11 cellular contexts compared by ENCODE assay signal in the genomic region with DNA sequence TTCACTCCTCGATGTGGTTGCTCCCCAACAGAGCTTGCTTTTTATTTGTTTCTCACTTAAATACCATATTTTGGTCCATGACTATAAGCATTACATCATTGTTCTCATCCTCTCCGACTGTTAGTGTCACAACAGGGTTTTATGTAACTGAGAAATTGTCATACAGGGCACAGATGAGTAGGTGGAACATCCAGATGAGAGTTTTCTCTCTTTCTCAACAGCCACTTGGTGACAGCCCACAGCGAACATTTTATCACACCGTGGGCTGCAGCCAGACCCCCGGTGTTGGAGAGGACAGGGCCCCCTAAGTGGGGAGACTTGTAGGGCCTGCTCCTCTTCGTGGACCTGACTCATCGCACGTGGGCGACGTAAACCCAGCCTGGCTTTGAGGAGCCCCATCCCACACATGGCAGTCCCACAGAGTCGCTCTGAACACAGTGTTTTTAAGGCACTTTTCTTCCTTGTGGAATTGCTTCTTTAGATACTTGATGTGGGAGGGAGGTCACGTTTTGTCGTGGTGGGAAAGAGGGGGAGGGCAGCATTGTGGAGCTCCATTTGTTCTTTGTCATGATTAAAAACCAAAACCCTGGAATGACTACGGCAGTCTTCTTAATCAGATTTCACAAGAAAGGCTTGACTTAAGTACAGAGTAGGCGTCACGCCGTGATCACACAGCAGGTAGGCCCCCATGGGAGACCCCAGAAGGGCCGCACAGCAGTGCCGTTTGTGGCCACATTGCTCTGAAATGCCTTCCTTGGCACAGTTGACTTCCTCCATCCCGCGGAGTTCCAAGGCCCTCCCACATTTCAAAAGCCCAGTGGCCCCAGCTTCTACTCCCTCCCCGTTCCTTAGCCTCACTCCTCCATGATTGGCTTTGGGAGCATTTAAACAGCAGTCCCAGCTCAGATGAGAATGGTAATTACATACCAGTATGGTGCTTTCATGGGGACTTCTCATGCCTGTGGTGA.
DNase-seq lines count a peak whose midpoint lies in the region; ATAC-seq and TF ChIP-seq lines count a peak whose summit lies in the region.
"Had no signal": no experiment of that assay in that cellular context is flagged by ENCODE, and none has a peak within 500 bp of the region (broad histone marks: within the 10 kb centered on the region; RNA-seq: fewer than 3 reads in every experiment).

No MANE protein-coding gene starts in this region.

- no peaks in the 10 kb centered on the region for H3K27me3 Mint-ChIP-seq in activated CD4-positive, alpha-beta T cell treated with anti-CD3 and anti-CD28 coated beads for 36 hours
- no peaks in the 10 kb centered on the region for H3K27me3 Mint-ChIP-seq in activated CD4-positive, alpha-beta T cell treated with anti-CD3 and anti-CD28 coated beads, Interleukin-2, amount 10 ng/mL, durations not matched to agents 7 days and 5 days
- peaks cover 6% of the 10 kb centered on the region; the same call in 1 of the 2 replicates for H3K27me3 Mint-ChIP-seq in WTC11 (ENCODE audit: low read depth)

- CTCF ChIA-PET in activated CD4-positive, alpha-beta T cell treated with anti-CD3 and anti-CD28 coated beads for 36 hours (lab: Charles Lee) = interaction anchor here (0.9 to 2.6 kb wide), 7 partner anchors 15 to 516 kb away, joined by 3 to 20 read pairs (median 3); no protein-coding TSS in a partner anchor
- CTCF ChIA-PET in activated CD4-positive, alpha-beta T cell treated with anti-CD3 and anti-CD28 coated beads, Interleukin-2, amount 10 ng/mL, durations not matched to agents 7 days and 5 days (lab: Charles Lee) = interaction anchor here (0.6 to 1.7 kb wide), 3 partner anchors 9 to 63 kb away, joined by 3 to 5 read pairs (median 4); no protein-coding TSS in a partner anchor
- CTCF ChIA-PET in WTC11 (lab: Charles Lee) = interaction anchor here (0.6 to 2.5 kb wide), 7 partner anchors 9 to 571 kb away, joined by 3 to 10 read pairs (median 4); no protein-coding TSS in a partner anchor

- no peaks in the 10 kb centered on the region for H3K9me3 Mint-ChIP-seq in activated CD4-positive, alpha-beta T cell treated with anti-CD3 and anti-CD28 coated beads for 36 hours (ENCODE audit: low read depth)
- H3K9me3 Mint-ChIP-seq in activated CD4-positive, alpha-beta T cell treated with anti-CD3 and anti-CD28 coated beads, Interleukin-2, amount 10 ng/mL, durations not matched to agents 7 days and 5 days = no peaks in the 10 kb centered on the region
- H3K9me3 Mint-ChIP-seq in WTC11 = no peaks in the 10 kb centered on the region

- ATAC-seq in activated CD4-positive, alpha-beta T cell treated with anti-CD3 and anti-CD28 coated beads for 36 hours = peak; percentile 72
- no peak for ATAC-seq in WTC11
- peak; percentile 74 for ATAC-seq in left ventricle myocardium superior
- ATAC-seq in HG02885 (IDR thresholded peaks at IDR 0.05; ENCODE audit: poor library complexity, unreplicated experiment) = no peak

- peaks cover 10% of the 10 kb centered on the region for H3K36me3 Mint-ChIP-seq in activated CD4-positive, alpha-beta T cell treated with anti-CD3 and anti-CD28 coated beads for 36 hours (ENCODE audit: low read depth)
- H3K36me3 Mint-ChIP-seq in activated CD4-positive, alpha-beta T cell treated with anti-CD3 and anti-CD28 coated beads, Interleukin-2, amount 10 ng/mL, durations not matched to agents 7 days and 5 days (ENCODE audit: low read depth) = no peaks in the 10 kb centered on the region
- no peaks in the 10 kb centered on the region for H3K36me3 Mint-ChIP-seq in WTC11

- no peak overlapping the region for H3K4me3 Mint-ChIP-seq in activated CD4-positive, alpha-beta T cell treated with anti-CD3 and anti-CD28 coated beads for 36 hours
- H3K4me3 Mint-ChIP-seq in activated CD4-positive, alpha-beta T cell treated with anti-CD3 and anti-CD28 coated beads, Interleukin-2, amount 10 ng/mL, durations not matched to agents 7 days and 5 days = no peak overlapping the region
- no peak overlapping the region for H3K4me3 Mint-ChIP-seq in WTC11

- intact Hi-C loops in activated CD4-positive, alpha-beta T cell treated with anti-CD3 and anti-CD28 coated beads for 36 hours (cut with DNase I, micrococcal nuclease) = loop anchor here (2.0 to 5.0 kb wide), 6 partner anchors 54 to 658 kb away; a partner anchor contains a TSS
- intact Hi-C loops in left ventricle myocardium superior (cut with micrococcal nuclease) = no loop called here

- peak overlapping the region; percentile 78 for H3K27ac Mint-ChIP-seq in activated CD4-positive, alpha-beta T cell treated with anti-CD3 and anti-CD28 coated beads for 36 hours
- no peak overlapping the region for H3K27ac Mint-ChIP-seq in activated CD4-positive, alpha-beta T cell treated with anti-CD3 and anti-CD28 coated beads, Interleukin-2, amount 10 ng/mL, durations not matched to agents 7 days and 5 days
- H3K27ac Mint-ChIP-seq in WTC11 = no peak overlapping the region

- H3K4me1 Mint-ChIP-seq in activated CD4-positive, alpha-beta T cell treated with anti-CD3 and anti-CD28 coated beads for 36 hours = peaks cover 42% of the 10 kb centered on the region
- H3K4me1 Mint-ChIP-seq in activated CD4-positive, alpha-beta T cell treated with anti-CD3 and anti-CD28 coated beads, Interleukin-2, amount 10 ng/mL, durations not matched to agents 7 days and 5 days = peaks cover 5% of the 10 kb centered on the region
- H3K4me1 Mint-ChIP-seq in WTC11 = peaks cover 4% of the 10 kb centered on the region; the same call in 1 of the 2 replicates

- DNase-seq in activated CD4-positive, alpha-beta T cell treated with anti-CD3 and anti-CD28 coated beads for 36 hours = peak; percentile 61
- no peak for DNase-seq in activated CD4-positive, alpha-beta T cell treated with anti-CD3 and anti-CD28 coated beads, Interleukin-2, amount 10 ng/mL, durations not matched to agents 7 days and 5 days
- DNase-seq in WTC11 (ENCODE audit: low spot score) (no peak), left ventricle myocardium superior (peak; percentile 56), DMS 273 (lab: John Stamatoyannopoulos, UW; ENCODE audit: unreplicated experiment) (no peak), KG1 (lab: John Stamatoyannopoulos, UW) (no peak)
- peak; percentile 16 to 22 for DNase-seq in stimulated activated CD4-positive, alpha-beta T cell treated with anti-CD3 and anti-CD28 coated beads, Interleukin-2, amount 100 ng/mL, for 48 hours
- DNase-seq: activated effector memory CD4-positive, alpha-beta T cell treated with anti-CD3 and anti-CD28 coated beads, Interleukin-2, amount 50 U/mL, for 16 hours; erythroblast; NCI-H2171 had no signal

- TF ChIP-seq CTCF in WTC11 (IDR thresholded peaks at IDR 0.05) = no peak

- POLR2A ChIA-PET in activated CD4-positive, alpha-beta T cell treated with anti-CD3 and anti-CD28 coated beads for 36 hours (lab: Charles Lee) = interaction anchor here (0.6 to 1.5 kb wide), 5 partner anchors 24 to 539 kb away, joined by 3 to 6 read pairs (median 4); no protein-coding TSS in a partner anchor
- POLR2A ChIA-PET in activated CD4-positive, alpha-beta T cell treated with anti-CD3 and anti-CD28 coated beads, Interleukin-2, amount 10 ng/mL, durations not matched to agents 7 days and 5 days (lab: Charles Lee) = no interaction called here
- POLR2A ChIA-PET in WTC11 (lab: Charles Lee) = no interaction called here

TF ChIP-seq in WTC11, 78 proteins besides CTCF, POLR2A, EP300 and RAD21:
- TF ChIP-seq, protein P1, sequence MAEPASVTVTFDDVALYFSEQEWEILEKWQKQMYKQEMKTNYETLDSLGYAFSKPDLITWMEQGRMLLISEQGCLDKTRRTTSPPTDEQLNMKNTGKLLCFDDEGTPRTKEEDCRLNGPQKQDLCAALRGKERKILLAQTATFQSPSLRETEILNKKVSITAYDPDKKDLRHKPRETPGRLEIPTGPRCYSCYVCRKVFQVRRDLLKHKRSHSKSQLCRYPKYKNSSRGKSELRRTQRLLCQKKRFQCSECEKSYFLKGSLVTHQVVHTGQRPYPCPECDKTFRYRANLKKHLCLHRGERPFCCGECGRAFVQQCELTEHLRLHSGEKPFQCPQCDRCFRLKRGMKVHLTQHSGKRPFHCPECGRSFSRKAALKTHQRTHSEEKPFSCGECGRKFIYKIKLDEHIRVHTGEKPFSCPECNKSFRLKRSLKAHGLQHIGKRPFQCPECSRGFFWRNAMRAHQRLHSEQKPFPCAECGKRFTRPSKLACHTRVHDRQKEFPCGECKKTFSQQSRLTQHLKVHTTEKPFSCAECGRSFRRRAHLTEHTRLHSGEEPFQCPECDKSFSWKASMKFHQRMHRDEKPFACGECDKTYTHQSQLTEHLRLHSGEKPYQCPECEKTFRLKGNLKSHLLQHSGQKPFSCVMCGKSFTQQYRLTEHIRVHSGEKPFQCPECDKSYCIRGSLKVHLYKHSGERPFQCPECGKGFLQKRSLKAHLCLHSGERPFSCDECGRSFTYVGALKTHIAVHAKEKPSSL (CRISPR knock-in tag; conservative IDR thresholded peaks at IDR 0.05) = no peak
- TF ChIP-seq ZNF423 (CRISPR knock-in tag; IDR thresholded peaks at IDR 0.05) = peak; percentile 63; the same call in 1 of the 2 replicates

Comparison
In these comparisons a context has a peak if more than half of its experiments do, and no peak if none do; other contexts are left out.
1. DNase-seq: peak in activated CD4-positive, alpha-beta T cell treated with anti-CD3 and anti-CD28 coated beads for 36 hours (single experiment), left ventricle myocardium superior (single experiment) and stimulated activated CD4-positive, alpha-beta T cell treated with anti-CD3 and anti-CD28 coated beads, Interleukin-2, amount 100 ng/mL, for 48 hours (2 of 2); none in activated CD4-positive, alpha-beta T cell treated with anti-CD3 and anti-CD28 coated beads, Interleukin-2, amount 10 ng/mL, durations not matched to agents 7 days and 5 days (single experiment), WTC11 (single experiment), DMS 273 (single experiment) and KG1 (single experiment).
2. ATAC-seq: peak in activated CD4-positive, alpha-beta T cell treated with anti-CD3 and anti-CD28 coated beads for 36 hours (single experiment) and left ventricle myocardium superior (single experiment); none in WTC11 (single experiment) and HG02885 (single experiment).